21 cellular contexts compared by ENCODE assay signal in genomic region chr7:6621195-6622128, GRCh38. TPM values are rescaled to one million over a fixed set of nuclear protein-coding genes. Genes with fewer than 3 reads are reported as not detected.
DNase-seq lines count a peak whose midpoint lies in the region; ATAC-seq, FAIRE-seq and TF ChIP-seq lines count a peak whose summit lies in the region.
"Had no signal": no experiment of that assay in that cellular context is flagged by ENCODE, and none has a peak within 500 bp of the region (broad histone marks: within the 10 kb centered on the region; RNA-seq: fewer than 3 reads in every experiment).

No MANE protein-coding gene starts in this region.

- no peaks in the 10 kb centered on the region for H3K9me3 Mint-ChIP-seq in activated T-cell treated with anti-CD3 and anti-CD28 coated beads, Interleukin-2, amount 50 U/mL, for 4 hours
- no peaks in the 10 kb centered on the region for H3K9me3 Mint-ChIP-seq in activated T-cell treated with anti-CD3 and anti-CD28 coated beads, Interleukin-2, amount 50 U/mL, for 24 hours
- no peaks in the 10 kb centered on the region for H3K9me3 Mint-ChIP-seq in stimulated activated effector memory CD8-positive, alpha-beta T cell treated with anti-CD3 and anti-CD28 coated beads, Interleukin-12 subunit alpha, Interleukin-12 subunit beta, amount 100 ng/mL, for 72 hours
- H3K9me3 Mint-ChIP-seq: activated naive CD4-positive, alpha-beta T cell treated with anti-CD3 and anti-CD28 coated beads, Interleukin-2, amount 50 U/mL, for 72 hours; stimulated activated naive CD8-positive, alpha-beta T cell treated with anti-CD3 and anti-CD28 coated beads, Interleukin-15, Interleukin-2, amounts not matched to agents 100 ng/mL and 50 ng/mL, for 24 hours had no signal

- peak overlapping the region; percentile 45 for H3K4me3 Mint-ChIP-seq in activated T-cell treated with anti-CD3 and anti-CD28 coated beads, Interleukin-2, amount 50 U/mL, for 4 hours
- H3K4me3 Mint-ChIP-seq in activated T-cell treated with anti-CD3 and anti-CD28 coated beads, Interleukin-2, amount 50 U/mL, for 24 hours: no peak overlapping the region
- H3K4me3 Mint-ChIP-seq in stimulated activated effector memory CD8-positive, alpha-beta T cell treated with anti-CD3 and anti-CD28 coated beads, Interleukin-12 subunit alpha, Interleukin-12 subunit beta, amount 100 ng/mL, for 72 hours: peak overlapping the region; percentile 47
- H3K4me3 Mint-ChIP-seq: stimulated activated naive CD8-positive, alpha-beta T cell treated with anti-CD3 and anti-CD28 coated beads, Interleukin-15, Interleukin-2, amounts not matched to agents 100 ng/mL and 50 ng/mL, for 24 hours had no signal

- TF ChIP-seq CTCF in NB4 (IDR thresholded peaks at IDR 0.05; ENCODE audit: low read depth, low read length): no peak
- no peak for TF ChIP-seq CTCF in choroid plexus epithelial cell (conservative IDR thresholded peaks at IDR 0.05; ENCODE audit: low read depth, low read length)

- no peak overlapping the region for H3K27ac Mint-ChIP-seq in activated T-cell treated with anti-CD3 and anti-CD28 coated beads, Interleukin-2, amount 50 U/mL, for 24 hours
- no peak overlapping the region for H3K27ac Mint-ChIP-seq in stimulated activated effector memory CD8-positive, alpha-beta T cell treated with anti-CD3 and anti-CD28 coated beads, Interleukin-12 subunit alpha, Interleukin-12 subunit beta, amount 100 ng/mL, for 72 hours
- H3K27ac Mint-ChIP-seq: activated naive CD4-positive, alpha-beta T cell treated with anti-CD3 and anti-CD28 coated beads, Interleukin-2, amount 50 U/mL, for 72 hours; stimulated activated naive CD8-positive, alpha-beta T cell treated with anti-CD3 and anti-CD28 coated beads, Interleukin-15, Interleukin-2, amounts not matched to agents 100 ng/mL and 50 ng/mL, for 24 hours had no signal

- no peak for TF ChIP-seq POLR2A in NB4 (IDR thresholded peaks at IDR 0.05; ENCODE audit: extremely low read depth, insufficient read length)

- peaks cover 2% of the 10 kb centered on the region for H3K27me3 Mint-ChIP-seq in activated T-cell treated with anti-CD3 and anti-CD28 coated beads, Interleukin-2, amount 50 U/mL, for 4 hours (ENCODE audit: low read depth)
- H3K27me3 Mint-ChIP-seq in activated T-cell treated with anti-CD3 and anti-CD28 coated beads, Interleukin-2, amount 50 U/mL, for 24 hours: no peaks in the 10 kb centered on the region
- H3K27me3 Mint-ChIP-seq: stimulated activated naive CD8-positive, alpha-beta T cell treated with anti-CD3 and anti-CD28 coated beads, Interleukin-15, Interleukin-2, amounts not matched to agents 100 ng/mL and 50 ng/mL, for 24 hours had no signal

- no peak for ATAC-seq in activated T-cell treated with anti-CD3 and anti-CD28 coated beads, Interleukin-2, amount 50 U/mL, for 4 hours
- no peak for ATAC-seq in stimulated activated effector memory CD8-positive, alpha-beta T cell treated with anti-CD3 and anti-CD28 coated beads, Interleukin-12 subunit alpha, Interleukin-12 subunit beta, amount 100 ng/mL, for 72 hours
- no peak for ATAC-seq in HG03354 (IDR thresholded peaks at IDR 0.05; ENCODE audit: poor library complexity, severe bottlenecking, unreplicated experiment)
- ATAC-seq: activated naive CD4-positive, alpha-beta T cell treated with anti-CD3 and anti-CD28 coated beads, Interleukin-2, amount 50 U/mL, for 72 hours; HCT116 had no signal

- no peak for DNase-seq in activated T-cell treated with anti-CD3 and anti-CD28 coated beads, Interleukin-2, amount 50 U/mL, for 4 hours
- no peak for DNase-seq in activated T-cell treated with anti-CD3 and anti-CD28 coated beads, Interleukin-2, amount 50 U/mL, for 24 hours
- DNase-seq in NB4 (ENCODE audit: low read depth): peak; percentile 25
- DNase-seq in choroid plexus epithelial cell (ENCODE audit: low read depth): peak; percentile 23
- no peak for DNase-seq in stimulated activated effector memory CD8-positive, alpha-beta T cell treated with anti-CD3 and anti-CD28 coated beads, Interleukin-12 subunit alpha, Interleukin-12 subunit beta, amount 100 ng/mL, for 72 hours (ENCODE audit: low spot score in 2 of 2)
- no peak for DNase-seq in RCC 7860 (ENCODE audit: low spot score)
- DNase-seq in dermis blood vessel endothelial cell: no peak
- DNase-seq: ACHN; activated CD8-positive, alpha-beta memory T cell treated with anti-CD3 and anti-CD28 coated beads for 24 hours; caudate nucleus; Kasumi-1; mammary epithelial cell; SJCRH30 had no signal

- peaks cover 7% of the 10 kb centered on the region for H3K36me3 Mint-ChIP-seq in activated T-cell treated with anti-CD3 and anti-CD28 coated beads, Interleukin-2, amount 50 U/mL, for 4 hours (ENCODE audit: insufficient read depth)
- peaks cover 13% of the 10 kb centered on the region for H3K36me3 Mint-ChIP-seq in activated T-cell treated with anti-CD3 and anti-CD28 coated beads, Interleukin-2, amount 50 U/mL, for 24 hours (ENCODE audit: low read depth)
- H3K36me3 Mint-ChIP-seq in stimulated activated effector memory CD8-positive, alpha-beta T cell treated with anti-CD3 and anti-CD28 coated beads, Interleukin-12 subunit alpha, Interleukin-12 subunit beta, amount 100 ng/mL, for 72 hours: no peaks in the 10 kb centered on the region

- no peak for FAIRE-seq in RCC 7860 (lab: Jason Lieb, UNC)
- FAIRE-seq: D721Med, endothelial cell of umbilical vein, frontal cortex had no signal

- no peak overlapping the region for H3K4me3 ChIP-seq in NB4 (ENCODE audit: low read depth, low read length)
- no peak overlapping the region for H3K4me3 ChIP-seq in choroid plexus epithelial cell (ENCODE audit: low read depth, low read length)
- H3K4me3 ChIP-seq: SJCRH30, smooth muscle cell had no signal

- H3K4me1 Mint-ChIP-seq in activated T-cell treated with anti-CD3 and anti-CD28 coated beads, Interleukin-2, amount 50 U/mL, for 4 hours (ENCODE audit: low read depth): peaks cover 43% of the 10 kb centered on the region
- peaks cover 47% of the 10 kb centered on the region for H3K4me1 Mint-ChIP-seq in activated T-cell treated with anti-CD3 and anti-CD28 coated beads, Interleukin-2, amount 50 U/mL, for 24 hours (ENCODE audit: low read depth)
- peaks cover 45% of the 10 kb centered on the region for H3K4me1 Mint-ChIP-seq in stimulated activated effector memory CD8-positive, alpha-beta T cell treated with anti-CD3 and anti-CD28 coated beads, Interleukin-12 subunit alpha, Interleukin-12 subunit beta, amount 100 ng/mL, for 72 hours

RNA-seq across cellular contexts. Expression of gene ZNF853, which starts 6.1 kb away (rescaled TPM):
- 1 to 10 TPM; 2.2 to 3.5 (median 3.0) TPM for total RNA-seq in activated T-cell treated with anti-CD3 and anti-CD28 coated beads, Interleukin-2, amount 50 U/mL, for 4 hours
- 0.93 and 1.0 TPM in 2 replicates for total RNA-seq in dermis blood vessel endothelial cell

RNA-seq across cellular contexts. Expression of gene ZNF316, which starts 15.7 kb away (rescaled TPM):
- 10 to 100 TPM; 30.9 to 32.6 (median 32.1) TPM for total RNA-seq in activated T-cell treated with anti-CD3 and anti-CD28 coated beads, Interleukin-2, amount 50 U/mL, for 4 hours
- total RNA-seq in dermis blood vessel endothelial cell: 18.4 and 25.9 TPM in 2 replicates

RNA-seq across cellular contexts. Expression of gene INTS15, which starts 31.6 kb away (rescaled TPM):
- 10 to 100 TPM; 51.4 to 60.1 (median 59.1) TPM for total RNA-seq in activated T-cell treated with anti-CD3 and anti-CD28 coated beads, Interleukin-2, amount 50 U/mL, for 4 hours
- total RNA-seq in dermis blood vessel endothelial cell: 13.1 and 14.5 TPM in 2 replicates

RNA-seq across cellular contexts. Expression of gene ZDHHC4, which starts 44.2 kb away (rescaled TPM):
- total RNA-seq in activated T-cell treated with anti-CD3 and anti-CD28 coated beads, Interleukin-2, amount 50 U/mL, for 4 hours: 10 to 100 TPM; 23.6 to 33.5 (median 27.5) TPM
- 37.1 and 49.2 TPM in 2 replicates for total RNA-seq in dermis blood vessel endothelial cell

Comparison
In these comparisons a context has a peak if more than half of its experiments do, and no peak if none do; other contexts are left out.
1. DNase-seq: peak in NB4 (single experiment) and choroid plexus epithelial cell (single experiment); none in activated T-cell treated with anti-CD3 and anti-CD28 coated beads, Interleukin-2, amount 50 U/mL, for 4 hours (single experiment), activated T-cell treated with anti-CD3 and anti-CD28 coated beads, Interleukin-2, amount 50 U/mL, for 24 hours (single experiment), stimulated activated effector memory CD8-positive, alpha-beta T cell treated with anti-CD3 and anti-CD28 coated beads, Interleukin-12 subunit alpha, Interleukin-12 subunit beta, amount 100 ng/mL, for 72 hours (0 of 2), RCC 7860 (single experiment) and dermis blood vessel endothelial cell (single experiment).